17 cellular contexts compared by ENCODE assay signal in the genomic region with DNA sequence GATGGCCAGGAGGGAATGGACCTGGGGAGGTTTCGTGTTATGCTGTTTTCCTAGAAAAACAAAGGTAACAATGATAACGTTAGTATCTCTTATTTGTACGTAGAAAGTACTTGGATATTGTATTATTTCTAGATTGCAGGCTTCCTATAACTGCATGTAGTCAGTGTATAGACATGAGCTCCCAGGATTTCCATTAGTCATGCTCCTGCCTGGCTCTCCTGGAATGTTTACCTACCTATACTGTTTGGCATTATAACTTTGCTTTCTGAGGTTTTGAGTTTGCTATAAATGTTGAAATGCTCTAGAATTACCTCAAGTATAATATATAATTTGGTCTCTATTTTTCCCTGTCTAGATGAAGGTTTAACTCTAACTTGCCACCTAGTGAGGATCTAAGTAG.
"Had no signal": no experiment of that assay in that cellular context is flagged by ENCODE, and none has a peak within 500 bp of the region (broad histone marks: within the 10 kb centered on the region; RNA-seq: fewer than 3 reads in every experiment).

No MANE protein-coding gene starts in this region.

- H3K27me3 Mint-ChIP-seq: T-cell had no signal

- H3K9me3 Mint-ChIP-seq: immature natural killer cell, T-cell had no signal

- H3K27me3 ChIP-seq: sigmoid colon, upper lobe of left lung had no signal

- H3K4me3 Mint-ChIP-seq: activated CD8-positive, alpha-beta T cell treated with anti-CD3 and anti-CD28 coated beads, Interleukin-2, amount 10 ng/mL, durations not matched to agents 7 days and 5 days; activated T-helper 1 cell treated with anti-CD3 and anti-CD28 coated beads, Interleukin-12 subunit alpha, Interleukin-12 subunit beta, Interleukin-2, Interleukin-4 antibody, amounts not matched to agents 30 ng/mL and 10 ng/mL and 1 ng/mL, durations not matched to agents 14 hours and 24 hours and 36 hours; immature natural killer cell; nephron; T-cell had no signal

- ATAC-seq: activated CD8-positive, alpha-beta T cell treated with anti-CD3 and anti-CD28 coated beads, Interleukin-2, amount 10 ng/mL, durations not matched to agents 7 days and 5 days; esophagus mucosa; left cardiac atrium; T-cell had no signal

- H3K4me1 Mint-ChIP-seq: nephron had no signal

- H3K4me1 ChIP-seq: sigmoid colon had no signal

- DNase-seq: activated CD4-positive, alpha-beta T cell treated with anti-CD3 and anti-CD28 coated beads for 4 hours; activated CD8-positive, alpha-beta memory T cell treated with anti-CD3 and anti-CD28 coated beads, Interleukin-2, amount 50 U/mL, for 48 hours; activated CD8-positive, alpha-beta T cell treated with anti-CD3 and anti-CD28 coated beads, Interleukin-2, amount 10 ng/mL, durations not matched to agents 7 days and 5 days; activated naive CD4-positive, alpha-beta T cell; cerebellar nuclear complex; immature natural killer cell; left cardiac atrium; sigmoid colon; stimulated activated CD4-positive, alpha-beta T cell treated with anti-CD3 and anti-CD28 coated beads, Interleukin-12 subunit alpha, Interleukin-12 subunit beta, amount 100 ng/mL, for 4 hours; stimulated activated CD4-positive, alpha-beta T cell treated with anti-CD3 and anti-CD28 coated beads, Interleukin-2, amount 100 ng/mL, for 48 hours; stimulated activated naive CD4-positive, alpha-beta T cell treated with Interleukin-2 at 50 U/mL for 16 hours; T-cell; upper lobe of left lung had no signal

- H3K27ac Mint-ChIP-seq: activated CD8-positive, alpha-beta T cell treated with anti-CD3 and anti-CD28 coated beads, Interleukin-2, amount 10 ng/mL, durations not matched to agents 7 days and 5 days; activated T-helper 1 cell treated with anti-CD3 and anti-CD28 coated beads, Interleukin-12 subunit alpha, Interleukin-12 subunit beta, Interleukin-2, Interleukin-4 antibody, amounts not matched to agents 30 ng/mL and 10 ng/mL and 1 ng/mL, durations not matched to agents 14 hours and 24 hours and 36 hours; immature natural killer cell; nephron; T-cell had no signal

- H3K4me3 ChIP-seq: lung, sigmoid colon, upper lobe of left lung had no signal

- H3K9me3 ChIP-seq: sigmoid colon, upper lobe of left lung had no signal

- H3K27ac ChIP-seq: sigmoid colon had no signal
